8 cellular contexts compared by ENCODE assay signal in the genomic region with DNA sequence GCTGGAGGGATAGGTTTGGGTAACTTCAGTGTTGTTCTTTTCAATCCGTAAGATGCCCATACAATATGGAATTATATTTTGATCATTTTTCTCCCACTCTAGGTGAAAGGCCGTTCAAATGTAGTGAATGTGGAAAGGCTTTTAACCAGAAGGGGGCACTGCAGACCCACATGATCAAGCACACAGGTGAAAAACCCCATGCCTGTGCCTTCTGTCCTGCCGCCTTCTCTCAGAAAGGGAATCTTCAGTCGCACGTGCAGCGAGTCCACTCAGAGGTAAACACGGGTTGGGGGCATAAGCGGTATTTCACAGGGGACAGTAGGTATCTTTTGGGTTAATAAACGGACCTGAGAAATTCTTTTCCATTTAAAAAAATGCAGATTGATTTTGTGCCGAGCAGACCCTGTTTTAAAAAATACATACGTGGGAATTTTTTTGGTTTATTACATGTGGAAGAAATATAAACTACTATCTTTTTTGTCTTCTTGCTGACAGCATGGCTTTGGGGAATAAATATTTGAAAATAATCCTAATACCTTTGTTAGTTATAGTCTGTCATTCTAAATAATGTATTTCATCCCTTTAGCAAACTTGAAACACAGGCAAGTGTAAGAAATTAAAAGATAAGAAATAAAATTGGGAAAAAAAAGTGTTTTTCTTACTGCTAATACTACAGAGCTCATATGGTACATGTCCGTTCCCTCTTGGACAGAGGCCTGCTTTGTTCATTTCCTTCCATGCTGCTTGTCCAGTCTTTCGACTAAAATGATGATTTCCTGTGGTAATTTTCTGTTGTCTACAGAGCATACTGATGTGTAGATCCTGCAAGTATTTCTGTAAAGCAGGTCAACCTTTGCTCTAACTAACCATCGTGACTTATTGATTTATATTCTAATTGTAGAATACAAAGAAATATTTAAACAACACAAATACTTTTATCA. TPM values are rescaled to one million over a fixed set of nuclear protein-coding genes. Genes with fewer than 3 reads are reported as not detected.
DNase-seq lines count a peak whose midpoint lies in the region; ATAC-seq and TF ChIP-seq lines count a peak whose summit lies in the region.

No MANE protein-coding gene starts in this region.

- ATAC-seq in CD4-positive, CD25-positive, alpha-beta regulatory T cell (ENCODE audit: low read depth in 2 of 2) = no peak
- ATAC-seq in GM18867 (IDR thresholded peaks at IDR 0.05; ENCODE audit: unreplicated experiment) = peak; percentile 81
- ATAC-seq in GM21423 (IDR thresholded peaks at IDR 0.05; ENCODE audit: unreplicated experiment) = no peak

- no peaks in the 10 kb centered on the region for H3K9me3 ChIP-seq in CD4-positive, CD25-positive, alpha-beta regulatory T cell (ENCODE audit: control insufficient read depth in 2 of 2, low read length in 2 of 2)
- H3K9me3 ChIP-seq in SK-N-SH = no peaks in the 10 kb centered on the region

- no peak overlapping the region for H2AFZ ChIP-seq in KMS-11 (ENCODE audit: low read depth)
- H2AFZ ChIP-seq in SK-N-SH (ENCODE audit: low read depth) = no peak overlapping the region

- no peaks in the 10 kb centered on the region for H3K9me3 Mint-ChIP-seq in CD4-positive, CD25-positive, alpha-beta regulatory T cell

- TF ChIP-seq RAD21 in SK-N-SH (IDR thresholded peaks at IDR 0.05; ENCODE audit: low read length) = peak; percentile 70

- CTCF ChIA-PET in SK-N-SH (lab: Yijun Ruan, JAX) = interaction anchor here (0.7 to 1.5 kb wide), 6 partner anchors 15 to 108 kb away, joined by 3 to 7 read pairs (median 4); no protein-coding TSS in a partner anchor

- no peaks in the 10 kb centered on the region for H3K9me2 ChIP-seq in SK-N-SH

- H3K27ac ChIP-seq in CD4-positive, CD25-positive, alpha-beta regulatory T cell (ENCODE audit: insufficient read depth, low read length, poor library complexity, severe bottlenecking) = peak overlapping the region; percentile 50
- H3K27ac ChIP-seq in KMS-11 = no peak overlapping the region
- H3K27ac ChIP-seq in SK-N-SH (ENCODE audit: low read depth in 2 of 2, low read length in 1 of 2) = no peak overlapping the region
- peak overlapping the region in 5 of 59 donors; percentile 1 to 62 (median 35) for H3K27ac ChIP-seq in dorsolateral prefrontal cortex

- H3K4me3 ChIP-seq in CD4-positive, CD25-positive, alpha-beta regulatory T cell (ENCODE audit: low read depth, low read length) = no peak overlapping the region
- no peak overlapping the region for H3K4me3 ChIP-seq in KMS-11 (IDR thresholded peaks at IDR 0.05; ENCODE audit: insufficient read depth, low read depth, low read length)
- peak overlapping the region in 1 of 2 experiments; percentile 46; a peak in 1 of 4 replicates for H3K4me3 ChIP-seq in SK-N-SH (ENCODE audit: low read depth in 2 of 2, low read length in 1 of 2)
- peak overlapping the region in 5 of 59 donors; percentile 3 to 31 (median 18) for H3K4me3 ChIP-seq in dorsolateral prefrontal cortex

- peaks cover 49% of the 10 kb centered on the region for H3K36me3 Mint-ChIP-seq in CD4-positive, CD25-positive, alpha-beta regulatory T cell

- H3K9ac ChIP-seq in KMS-11 (no peak overlapping the region), SK-N-SH (no peak overlapping the region)

- H4K20me1 ChIP-seq in KMS-11 (ENCODE audit: insufficient read depth) (no peaks in the 10 kb centered on the region), SK-N-SH (ENCODE audit: insufficient read depth) (no peaks in the 10 kb centered on the region)

- POLR2A ChIA-PET in SK-N-SH (lab: Yijun Ruan, JAX) = no interaction called here

- H3K36me3 ChIP-seq in CD4-positive, CD25-positive, alpha-beta regulatory T cell (ENCODE audit: control insufficient read depth, insufficient read depth, low read length) = peaks cover 57% of the 10 kb centered on the region
- H3K36me3 ChIP-seq in KMS-11 (ENCODE audit: insufficient read depth) (no peaks in the 10 kb centered on the region), SK-N-SH (replicated peaks in 1 of 2; ENCODE audit: control insufficient read depth in 1 of 2, insufficient read depth in 2 of 2, low read length in 1 of 2) (peaks cover 21 to 26% of the 10 kb centered on the region in 2 experiments)

- 86% methylated on average over 14 of the region's 14 CpGs for WGBS in SK-N-SH (ENCODE audit: low lambda C conversion rate)

- peaks cover 5% of the 10 kb centered on the region for H3K4me1 ChIP-seq in CD4-positive, CD25-positive, alpha-beta regulatory T cell (ENCODE audit: control insufficient read depth, insufficient read depth, low read length, poor library complexity, severe bottlenecking)
- H3K4me1 ChIP-seq in KMS-11 (ENCODE audit: low read depth, poor library complexity, severe bottlenecking) (no peaks in the 10 kb centered on the region), SK-N-SH (ENCODE audit: control insufficient read depth in 1 of 2, insufficient read depth in 2 of 2, low read depth in 1 of 2, low read length in 1 of 2) (no peaks in the 10 kb centered on the region)

- peak in 2 of 3 donors; percentile 37 to 68 for DNase-seq in CD4-positive, CD25-positive, alpha-beta regulatory T cell
- DNase-seq in SK-N-SH = peak; percentile 64
- DNase-seq in dorsolateral prefrontal cortex = peak in 3 of 10 donors; percentile 36 to 66 (median 60)
- DNase-seq in midbrain (lab: John Stamatoyannopoulos, UW) = peak; percentile 36
- DNase-seq in cerebellar nuclear complex (lab: John Stamatoyannopoulos, UW) = no peak

- peak overlapping the region; percentile 83 to 98 (median 90) for H3K27ac Mint-ChIP-seq in CD4-positive, CD25-positive, alpha-beta regulatory T cell

- H3F3A ChIP-seq in SK-N-SH (replicated peaks; ENCODE audit: insufficient read depth) = peaks cover 12% of the 10 kb centered on the region

- TF ChIP-seq CTCF in KMS-11 (conservative IDR thresholded peaks at IDR 0.05; ENCODE audit: low read depth, low read length) = peak; percentile 87
- peak; percentile 74 for TF ChIP-seq CTCF in SK-N-SH (IDR thresholded peaks at IDR 0.05)
- peak; percentile 55 to 81 (median 70) for TF ChIP-seq CTCF in dorsolateral prefrontal cortex (IDR thresholded peaks at IDR 0.05 in 54 of 56, conservative IDR thresholded peaks at IDR 0.05 in 2 of 56; ENCODE audit: low read depth in 1 of 56, partially characterized antibody in 56 of 56)

- peak overlapping the region in 2 of 4 donors; percentile 32 to 66 for H3K4me3 Mint-ChIP-seq in CD4-positive, CD25-positive, alpha-beta regulatory T cell

- H3K27me3 ChIP-seq in CD4-positive, CD25-positive, alpha-beta regulatory T cell (ENCODE audit: control insufficient read depth, insufficient read depth, low read length) = no peaks in the 10 kb centered on the region
- H3K27me3 ChIP-seq in KMS-11 (ENCODE audit: insufficient read depth, low read depth) (no peaks in the 10 kb centered on the region), SK-N-SH (ENCODE audit: insufficient read depth) (no peaks in the 10 kb centered on the region), dorsolateral prefrontal cortex (no peaks in the 10 kb centered on the region)

- no peaks in the 10 kb centered on the region for H3K27me3 Mint-ChIP-seq in CD4-positive, CD25-positive, alpha-beta regulatory T cell

- no peak for TF ChIP-seq EP300 in SK-N-SH (IDR thresholded peaks at IDR 0.05; ENCODE audit: borderline replicate concordance in 1 of 2, low read depth in 1 of 2, low read length in 1 of 2)

- intact Hi-C loops in dorsolateral prefrontal cortex (cut with DNase I) = loop anchor here in 1 of 2 donors (5.0 to 10.0 kb wide), 2 partner anchors 109 to 182 kb away; no protein-coding TSS in a partner anchor

- H3K4me1 Mint-ChIP-seq in CD4-positive, CD25-positive, alpha-beta regulatory T cell = peaks cover 10 to 14% (median 12%) of the 10 kb centered on the region in 4 donors

- H3K79me2 ChIP-seq in KMS-11 (ENCODE audit: insufficient read depth, low read depth) (no peaks in the 10 kb centered on the region), SK-N-SH (ENCODE audit: insufficient read depth) (no peaks in the 10 kb centered on the region)

- H3K4me2 ChIP-seq in KMS-11 (no peak overlapping the region), SK-N-SH (no peak overlapping the region)

TF ChIP-seq in SK-N-SH, 30 proteins besides CTCF, POLR2A, EP300 and RAD21 (continues in another document):
- TF ChIP-seq, protein P1, sequence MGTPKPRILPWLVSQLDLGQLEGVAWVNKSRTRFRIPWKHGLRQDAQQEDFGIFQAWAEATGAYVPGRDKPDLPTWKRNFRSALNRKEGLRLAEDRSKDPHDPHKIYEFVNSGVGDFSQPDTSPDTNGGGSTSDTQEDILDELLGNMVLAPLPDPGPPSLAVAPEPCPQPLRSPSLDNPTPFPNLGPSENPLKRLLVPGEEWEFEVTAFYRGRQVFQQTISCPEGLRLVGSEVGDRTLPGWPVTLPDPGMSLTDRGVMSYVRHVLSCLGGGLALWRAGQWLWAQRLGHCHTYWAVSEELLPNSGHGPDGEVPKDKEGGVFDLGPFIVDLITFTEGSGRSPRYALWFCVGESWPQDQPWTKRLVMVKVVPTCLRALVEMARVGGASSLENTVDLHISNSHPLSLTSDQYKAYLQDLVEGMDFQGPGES (IDR thresholded peaks at IDR 0.05; ENCODE audit: low read depth, low read length) = no peak
- TF ChIP-seq, protein P2, sequence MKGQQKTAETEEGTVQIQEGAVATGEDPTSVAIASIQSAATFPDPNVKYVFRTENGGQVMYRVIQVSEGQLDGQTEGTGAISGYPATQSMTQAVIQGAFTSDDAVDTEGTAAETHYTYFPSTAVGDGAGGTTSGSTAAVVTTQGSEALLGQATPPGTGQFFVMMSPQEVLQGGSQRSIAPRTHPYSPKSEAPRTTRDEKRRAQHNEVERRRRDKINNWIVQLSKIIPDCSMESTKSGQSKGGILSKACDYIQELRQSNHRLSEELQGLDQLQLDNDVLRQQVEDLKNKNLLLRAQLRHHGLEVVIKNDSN (IDR thresholded peaks at IDR 0.05; ENCODE audit: borderline replicate concordance, low read depth) = no peak

RNA-seq across cellular contexts. Expression of gene ZNF236, which starts 53.3 kb away (rescaled TPM):
- total RNA-seq in CD4-positive, CD25-positive, alpha-beta regulatory T cell = 26.1 TPM
- 10 to 100 TPM in 1 of 4 donors, 1 to 10 TPM in 3; 5.5 to 10.2 (median 7.0) TPM for polyA plus RNA-seq in CD4-positive, CD25-positive, alpha-beta regulatory T cell
- 4.2 and 6.0 TPM in 2 replicates for polyA plus RNA-seq in SK-N-SH (2012; rRNA removed)
- polyA plus RNA-seq in SK-N-SH (2012; cell fraction: cytosol; rRNA removed) = 2.4 and 2.9 TPM in 2 replicates
- polyA plus RNA-seq in SK-N-SH (2012; cell fraction: nucleus; rRNA removed) = 18.3 and 18.6 TPM in 2 replicates
- 10 to 100 TPM; 29.4 to 62.0 (median 40.2) TPM for total RNA-seq in dorsolateral prefrontal cortex

Comparison
In these comparisons a context has a peak if more than half of its experiments do, and no peak if none do; other contexts are left out.
1. DNase-seq: peak in CD4-positive, CD25-positive, alpha-beta regulatory T cell (2 of 3), SK-N-SH (single experiment) and midbrain (single experiment); none in cerebellar nuclear complex (0 of 2).
2. Peak in every context shown above with its lines, with median percentiles within 50 percentile points of each other: CTCF ChIP-seq.